ENCODE assay signal across 8 cellular contexts in genomic region chr22:17084554-17085276, GRCh38. TPM values are rescaled to one million over a fixed set of nuclear protein-coding genes. Genes with fewer than 3 reads are reported as not detected.
A peak's percentile ranks its signal among the peaks of the same experiment; 100 is the strongest.
DNase-seq lines count a peak whose midpoint lies in the region; ATAC-seq, FAIRE-seq and TF ChIP-seq lines count a peak whose summit lies in the region.

Gene IL17RA (plus strand): TSS chr22:17085000. CDS start chr22:17085092, 92 bp downstream.

- intact Hi-C loops in spleen (cut with DNase I; ENCODE audit: low total_unique reads) = no loop called here

- ATAC-seq in A549 (peak; percentile 96 to 99), GM18861 (IDR thresholded peaks at IDR 0.05; ENCODE audit: unreplicated experiment) (peak; percentile 82), HG03095 (IDR thresholded peaks at IDR 0.05; ENCODE audit: unreplicated experiment) (peak; percentile 93)

- TF ChIP-seq CTCF in A549 (IDR thresholded peaks at IDR 0.05) = no peak
- peak in 2 of 11 experiments; percentile 8 to 23 for TF ChIP-seq CTCF in spleen (IDR thresholded peaks at IDR 0.05 in 8 of 11, conservative IDR thresholded peaks at IDR 0.05 in 3 of 11)

- CTCF ChIA-PET in A549 (lab: Yijun Ruan, JAX) = interaction anchor here (1.9 to 3.7 kb wide), 2 partner anchors 11 to 87 kb away, joined by 6 to 11 read pairs; no protein-coding TSS in a partner anchor

- TF ChIP-seq POLR2A in A549 (IDR thresholded peaks at IDR 0.05; ENCODE audit: low read length) = peak; percentile 56
- peak in 1 of 3 donors; percentile 84 for TF ChIP-seq POLR2A in spleen (IDR thresholded peaks at IDR 0.05)

- H3K4me1 ChIP-seq in A549 = peaks cover 3% of the 10 kb centered on the region; the same call in 1 of the 3 replicates
- peaks cover 19 to 59% (median 50%) of the 10 kb centered on the region in 6 donors for H3K4me1 ChIP-seq in spleen

- H3K4me2 ChIP-seq in A549 = peak within 1 kb of the TSS; percentile 93

- peaks cover 0 to 15% (median 0%) of the 10 kb centered on the region in 6 donors for H3K36me3 ChIP-seq in spleen

- H3K4me3 ChIP-seq in A549 (peak within 1 kb of the TSS; percentile 71), spleen (peak within 1 kb of the TSS; percentile 74 to 98 (median 84))

- no peaks in the 10 kb centered on the region for H3K27me3 ChIP-seq in spleen (replicated peaks in 1 of 7)

- no peak for TF ChIP-seq RAD21 in A549 (conservative IDR thresholded peaks at IDR 0.05 in 1 of 2, IDR thresholded peaks at IDR 0.05 in 1 of 2)

- POLR2A ChIA-PET in A549 (lab: Yijun Ruan, JAX) = no interaction called here

- no peak for TF ChIP-seq EP300 in A549 (IDR thresholded peaks at IDR 0.05)

- DNase-seq in A549 (ENCODE audit: low read depth in 1 of 2, low spot score in 1 of 2) (peak; percentile 26 to 81), NCI-H2196 treated with DMSO at 0.1 percent for 48 hours (lab: John Stamatoyannopoulos, UW; ENCODE audit: unreplicated experiment) (peak; percentile 95), iris pigment epithelial cell (ENCODE audit: low read depth) (peak; percentile 86), spleen (peak; percentile 99)
- DNase-seq in activated CD4-positive, CD25-positive, alpha-beta regulatory T cell (lab: John Stamatoyannopoulos, UW) = peak; percentile 76 to 90 (median 88)
- DNase-seq in central memory CD4-positive, alpha-beta T cell = peak; percentile 92

- H3K9me3 ChIP-seq in A549 (no peaks in the 10 kb centered on the region), spleen (no peaks in the 10 kb centered on the region)

- FAIRE-seq in A549 (lab: Jason Lieb, UNC) = no peak

- 9% methylated on average over 9 of the region's 68 CpGs for WGBS in A549 (ENCODE audit: missing lambda C conversion rate)
- 0 to 1% (median 1%) methylated on average over 32 to 68 of the region's 68 CpGs for WGBS in spleen, 5 donors

- H3K27ac ChIP-seq in A549 = peak within 1 kb of the TSS; percentile 84 to 99
- peak within 1 kb of the TSS; percentile 94 to 100 (median 96) for H3K27ac ChIP-seq in spleen

TF ChIP-seq in A549, 52 proteins besides CTCF, POLR2A, EP300 and RAD21:
- TF ChIP-seq JUN (IDR thresholded peaks at IDR 0.05) (peak in 1 of 2 experiments; percentile 28; a peak in 1 of 5 replicates), PHF8 (IDR thresholded peaks at IDR 0.05; ENCODE audit: borderline replicate concordance, low read depth) (no peak)
- TF ChIP-seq, protein P1, sequence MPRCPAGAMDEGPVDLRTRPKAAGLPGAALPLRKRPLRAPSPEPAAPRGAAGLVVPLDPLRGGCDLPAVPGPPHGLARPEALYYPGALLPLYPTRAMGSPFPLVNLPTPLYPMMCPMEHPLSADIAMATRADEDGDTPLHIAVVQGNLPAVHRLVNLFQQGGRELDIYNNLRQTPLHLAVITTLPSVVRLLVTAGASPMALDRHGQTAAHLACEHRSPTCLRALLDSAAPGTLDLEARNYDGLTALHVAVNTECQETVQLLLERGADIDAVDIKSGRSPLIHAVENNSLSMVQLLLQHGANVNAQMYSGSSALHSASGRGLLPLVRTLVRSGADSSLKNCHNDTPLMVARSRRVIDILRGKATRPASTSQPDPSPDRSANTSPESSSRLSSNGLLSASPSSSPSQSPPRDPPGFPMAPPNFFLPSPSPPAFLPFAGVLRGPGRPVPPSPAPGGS (IDR thresholded peaks at IDR 0.05) = peak; percentile 69; the same call in 2 of the 3 replicates

RNA-seq across cellular contexts. Expression of gene IL17RA, which starts in this region (rescaled TPM):
- polyA plus RNA-seq in A549 (2011; rRNA removed) (6.4 and 9.1 TPM in 2 replicates), A549 (2017; fragmentation: RNase III; extraction: RNeasy Plus Mini Kit Qiagen cat#74134 plus additional on column Dnase treatment) (3.9 to 4.4 TPM (median 4.3 TPM) in 3 replicates), spleen (1 to 10 TPM; 2.9 to 8.4 (median 5.0) TPM)
- polyA plus RNA-seq in A549 (2012; cell fraction: cytosol; rRNA removed) = 3.0 and 4.0 TPM in 2 replicates
- 8.6 and 10.3 TPM in 2 replicates for polyA plus RNA-seq in A549 (2012; cell fraction: nucleus; rRNA removed)
- 6.8 and 11.9 TPM in 2 replicates for polyA minus RNA-seq in A549 (2011; rRNA and poly(A)+ RNA removed)
- total RNA-seq in spleen = 100 to 1,000 TPM in 1 of 7 donors, 10 to 100 TPM in 6; 38.0 to 100 (median 56.6) TPM

Comparison
In these comparisons a context has a peak if more than half of its experiments do, and no peak if none do; other contexts are left out.
1. Peak in every context shown above with its lines: DNase-seq, ATAC-seq, H3K4me3 ChIP-seq and H3K27ac ChIP-seq.